18 cellular contexts compared by ENCODE assay signal in genomic region chr6:52059821-52060220, GRCh38.
"Had no signal": no experiment of that assay in that cellular context is flagged by ENCODE, and none has a peak within 500 bp of the region (broad histone marks: within the 10 kb centered on the region; RNA-seq: fewer than 3 reads in every experiment).

No MANE protein-coding gene starts in this region.

- H3K36me3 Mint-ChIP-seq: neural progenitor cell had no signal

- H3K27ac ChIP-seq: brain microvascular endothelial cell, neural progenitor cell, spleen, upper lobe of right lung had no signal

- H3K4me3 ChIP-seq: neural progenitor cell, spleen, upper lobe of right lung had no signal

- H3K27me3 ChIP-seq: brain microvascular endothelial cell, neural progenitor cell, upper lobe of right lung had no signal

- H3K4me2 ChIP-seq: neural progenitor cell had no signal

- DNase-seq: activated CD4-positive, alpha-beta memory T cell treated with anti-CD3 and anti-CD28 coated beads, Interleukin-2, amount 10 ng/mL, durations not matched to agents 7 days and 5 days; activated CD4-positive, alpha-beta T cell treated with anti-CD3 and anti-CD28 coated beads for 48 hours; activated effector memory CD4-positive, alpha-beta T cell treated with anti-CD3 and anti-CD28 coated beads, Interleukin-2, amount 50 U/mL, for 16 hours; activated naive CD4-positive, alpha-beta T cell treated with anti-CD3 and anti-CD28 coated beads, Interleukin-2, amount 50 U/mL, for 16 hours; activated T-cell treated with anti-CD3 and anti-CD28 coated beads, Interleukin-2, amount 50 U/mL, for 72 hours; aorta; brain microvascular endothelial cell; caudate nucleus; effector CD4-positive, alpha-beta T cell; foreskin fibroblast; mesendoderm; naive thymus-derived CD4-positive, alpha-beta T cell; spleen; stimulated activated CD4-positive, alpha-beta T cell treated with anti-CD3 and anti-CD28 coated beads, Interleukin-4, amount 100 ng/mL, for 24 hours; stimulated activated naive CD8-positive, alpha-beta T cell treated with anti-CD3 and anti-CD28 coated beads, Interleukin-15, Interleukin-2, amounts not matched to agents 100 U/mL and 50 U/mL, for 24 hours; upper lobe of right lung had no signal

- H3K36me3 ChIP-seq: brain microvascular endothelial cell, neural progenitor cell, spleen, upper lobe of right lung had no signal

- H3K9me3 Mint-ChIP-seq: activated CD4-positive, alpha-beta memory T cell treated with anti-CD3 and anti-CD28 coated beads, Interleukin-2, amount 10 ng/mL, durations not matched to agents 7 days and 5 days; activated T-cell treated with anti-CD3 and anti-CD28 coated beads, Interleukin-2, amount 50 U/mL, for 72 hours; dendritic cell treated with granulocyte-macrophage colony-stimulating factor and Interleukin-4, amounts not matched to agents 40 ng/mL and 50 ng/mL, for 4 days; naive thymus-derived CD4-positive, alpha-beta T cell; neural progenitor cell had no signal

- H3K9ac ChIP-seq: neural progenitor cell had no signal

- ATAC-seq: activated T-cell treated with anti-CD3 and anti-CD28 coated beads, Interleukin-2, amount 50 U/mL, for 72 hours; naive thymus-derived CD4-positive, alpha-beta T cell; stimulated activated naive CD8-positive, alpha-beta T cell treated with anti-CD3 and anti-CD28 coated beads, Interleukin-15, Interleukin-2, amounts not matched to agents 100 U/mL and 50 U/mL, for 24 hours; upper lobe of right lung had no signal

- H3K27ac Mint-ChIP-seq: activated CD4-positive, alpha-beta memory T cell treated with anti-CD3 and anti-CD28 coated beads, Interleukin-2, amount 10 ng/mL, durations not matched to agents 7 days and 5 days; activated T-cell treated with anti-CD3 and anti-CD28 coated beads, Interleukin-2, amount 50 U/mL, for 72 hours; dendritic cell treated with granulocyte-macrophage colony-stimulating factor and Interleukin-4, amounts not matched to agents 40 ng/mL and 50 ng/mL, for 4 days; naive thymus-derived CD4-positive, alpha-beta T cell; neural progenitor cell had no signal

- H3K4me1 ChIP-seq: upper lobe of right lung had no signal

- H3K4me3 Mint-ChIP-seq: activated CD4-positive, alpha-beta memory T cell treated with anti-CD3 and anti-CD28 coated beads, Interleukin-2, amount 10 ng/mL, durations not matched to agents 7 days and 5 days; activated T-cell treated with anti-CD3 and anti-CD28 coated beads, Interleukin-2, amount 50 U/mL, for 72 hours; dendritic cell treated with granulocyte-macrophage colony-stimulating factor and Interleukin-4, amounts not matched to agents 40 ng/mL and 50 ng/mL, for 4 days; naive thymus-derived CD4-positive, alpha-beta T cell; neural progenitor cell had no signal

- H3K9me3 ChIP-seq: spleen, upper lobe of right lung had no signal
